ENCODE assay signal across 8 cellular contexts in genomic region chrX:153494541-153495361, GRCh38. TPM values are rescaled to one million over a fixed set of nuclear protein-coding genes. Genes with fewer than 3 reads are reported as not detected.
DNase-seq lines count a peak whose midpoint lies in the region; ATAC-seq, FAIRE-seq and TF ChIP-seq lines count a peak whose summit lies in the region.

TSS of gene BGN (plus strand) at chrX:153494980. CDS start at chrX:153504632, 9,652 bp downstream.

- intact Hi-C loops in pancreas (cut with DNase I) = no loop called here
- intact Hi-C loops in left colon (cut with DNase I, micrococcal nuclease) = no loop called here

- no peak for TF ChIP-seq CTCF in pancreas (IDR thresholded peaks at IDR 0.05)

- 0 to 1% methylated on average over 12 to 32 of the region's 41 CpGs for whole genome bisulfite sequencing in GM23248 (ENCODE audit: low coverage in 1 of 2, low lambda C conversion rate in 2 of 2, missing lambda C conversion rate in 2 of 2), 2 experiments
- WGBS in pancreas, 2 donors = 10 to 37% methylated on average over 28 to 31 of the region's 41 CpGs

- H3K79me2 ChIP-seq in GM23248 (ENCODE audit: insufficient read depth) = peaks cover 30% of the 10 kb centered on the region

- no peak for FAIRE-seq in pancreas (lab: Jason Lieb, UNC)

- H3K9me2 ChIP-seq in GM23248 (ENCODE audit: insufficient read depth) = no peaks in the 10 kb centered on the region

- ATAC-seq in pancreas = peak in 3 of 4 donors; percentile 19 to 56 (median 40)
- no peak for ATAC-seq in GM18870 (IDR thresholded peaks at IDR 0.05; ENCODE audit: unreplicated experiment)
- no peak for ATAC-seq in left colon

- no peaks in the 10 kb centered on the region for H3F3A ChIP-seq in GM23248 (ENCODE audit: insufficient read depth)

- H3K36me3 ChIP-seq in GM23248 (ENCODE audit: low read depth) (no peaks in the 10 kb centered on the region), pancreas (no peaks in the 10 kb centered on the region)

- H3K9me3 ChIP-seq in GM23248 (ENCODE audit: low read depth) (no peaks in the 10 kb centered on the region), pancreas (no peaks in the 10 kb centered on the region)

- in situ Hi-C loops in GM23248 (cut with MboI) (no loop called here), SK-MEL-5 (cut with HindIII; ENCODE audit: low pct_unique_long_range_greater_than_20kb, low sequenced_read_pairs) (no loop called here)

- H3K4me3 ChIP-seq in GM23248 (peak within 1 kb of the TSS; percentile 87), pancreas (peak within 1 kb of the TSS in 1 of 4 donors; percentile 18)

- DNase-seq in GM23248 = peak; percentile 71
- peak; percentile 8 for DNase-seq in SK-MEL-5 (ENCODE audit: low read depth, low spot score)
- DNase-seq in glomerular endothelial cell (ENCODE audit: extremely low read depth, low read depth, low spot score) = no peak
- no peak for DNase-seq in pancreas
- DNase-seq in OCI-M1 (lab: John Stamatoyannopoulos, UW) = no peak
- DNase-seq in T1000 (lab: John Stamatoyannopoulos, UW) = no peak
- no peak for DNase-seq in left colon

- peak within 1 kb of the TSS; percentile 54 for H2AFZ ChIP-seq in GM23248

- H3K4me1 ChIP-seq in GM23248 (ENCODE audit: insufficient read depth) = 0 out of 2 replicates have a peak, but pooled peaks cover 4% of the 10 kb centered on the region
- H3K4me1 ChIP-seq in pancreas = no peaks in the 10 kb centered on the region

- peak within 1 kb of the TSS; percentile 80 for H3K4me2 ChIP-seq in GM23248 (ENCODE audit: unreplicated experiment)

- H3K27me3 ChIP-seq in GM23248 (replicated peaks; ENCODE audit: insufficient read depth) (no peaks in the 10 kb centered on the region), pancreas (peaks cover 0 to 7% (median 2%) of the 10 kb centered on the region in 4 donors)

- H4K20me1 ChIP-seq in GM23248 (ENCODE audit: insufficient read depth) = no peaks in the 10 kb centered on the region

- H3K9ac ChIP-seq in GM23248 = peak within 1 kb of the TSS; percentile 82

- H3K27ac ChIP-seq in GM23248 (peak within 1 kb of the TSS; percentile 53), pancreas (no peak within 1 kb of the TSS)

RNA-seq across cellular contexts. Expression of gene BGN, which starts in this region (rescaled TPM):
- total RNA-seq in GM23248 (2014; rRNA removed; shearing (Covaris generic)) = 115 and 129 TPM in 2 replicates
- polyA plus RNA-seq in GM23248 (2016; fragmentation: Nextera tagmentation; extraction: Ambion mirVana) (308 and 314 TPM in 2 replicates), pancreas (10 to 100 TPM; 20.2 to 24.5 TPM)
- not detected in 2 replicates for total RNA-seq in SK-MEL-5 (2014; rRNA removed; shearing (Covaris generic))
- not detected in 2 replicates for polyA plus RNA-seq in SK-MEL-5 (2015; cell fraction: cytosol; rRNA removed)
- not detected in 2 replicates for polyA plus RNA-seq in SK-MEL-5 (2015; cell fraction: nucleus; rRNA removed)
- total RNA-seq in glomerular endothelial cell (5.9 and 166 TPM in 2 replicates), pancreas (100 to 1,000 TPM in 1 of 6 donors, 10 to 100 TPM in 2, 1 to 10 TPM in 3; 4.0 to 113 (median 15.0) TPM), left colon (1 to 10 TPM; 7.8 to 9.9 TPM)

Comparison
In these comparisons a context has a peak if more than half of its experiments do, and no peak if none do; other contexts are left out.
1. RNA of gene BGN (polyA plus RNA-seq): 308 to 314 TPM in GM23248; 20.2 to 24.5 TPM in pancreas; every median in the first group is over 10 times any median in the second.
2. Peak in DNase-seq in SK-MEL-5; RNA of the gene not detected or under 1 TPM.
3. ATAC-seq: peak in pancreas (3 of 4); none in GM18870 (single experiment) and left colon (single experiment).